10 cellular contexts compared by ENCODE assay signal in the genomic region with DNA sequence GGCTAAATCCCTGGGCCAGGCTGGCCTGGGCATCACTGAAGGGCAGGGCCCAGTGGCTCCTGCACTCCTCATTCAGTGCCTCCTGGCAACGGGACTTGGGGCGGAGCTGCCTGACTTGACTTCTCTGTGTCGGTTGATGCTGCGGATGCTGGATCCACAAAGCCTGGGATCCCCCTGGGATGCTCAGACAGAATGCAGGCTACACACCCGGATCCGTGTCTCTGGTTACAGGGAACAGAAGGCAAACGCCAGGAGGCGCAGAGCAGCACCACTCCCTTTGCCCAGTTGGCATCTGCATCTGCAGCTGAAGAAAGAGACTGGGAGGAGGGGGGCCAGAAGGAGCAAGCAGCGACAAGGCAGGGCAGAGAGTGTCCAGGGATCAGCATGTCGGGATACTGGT.
DNase-seq lines count a peak whose midpoint lies in the region; ATAC-seq, FAIRE-seq and TF ChIP-seq lines count a peak whose summit lies in the region.
"Had no signal": no experiment of that assay in that cellular context is flagged by ENCODE, and none has a peak within 500 bp of the region (broad histone marks: within the 10 kb centered on the region; RNA-seq: fewer than 3 reads in every experiment).

No MANE protein-coding gene starts in this region.

- H3K4me3 Mint-ChIP-seq in chondrocyte (ENCODE audit: unreplicated experiment) = no peak overlapping the region

- no peak overlapping the region for H3K4me3 ChIP-seq in HepG2 (replicated peaks in 1 of 3; ENCODE audit: insufficient read depth in 1 of 3, low read depth in 2 of 3, low read length in 3 of 3)
- no peak overlapping the region for H3K4me3 ChIP-seq in aorta (ENCODE audit: low read length in 2 of 2)
- no peak overlapping the region for H3K4me3 ChIP-seq in Karpas-422 (ENCODE audit: low read length)
- H3K4me3 ChIP-seq: SK-N-MC had no signal

- no peak for FAIRE-seq in HepG2 (lab: Jason Lieb, UNC)

- ATAC-seq in HepG2 (no peak), aorta (ENCODE audit: low FRiP score) (peak; percentile 43)

- in situ Hi-C loops in HepG2 (cut with HindIII; ENCODE audit: extremely low pct_ligation_motif_present, low pct_unique_long_range_greater_than_20kb) = no loop called here

- H3K27ac ChIP-seq in HepG2 (ENCODE audit: extremely low read length, insufficient read depth, low read length) (no peak overlapping the region), aorta (ENCODE audit: low read depth in 1 of 2, low read length in 2 of 2) (peak overlapping the region; percentile 14 to 78), Karpas-422 (ENCODE audit: low read length) (no peak overlapping the region)
- H3K27ac ChIP-seq: SK-N-MC had no signal

- H2AFZ ChIP-seq in HepG2 (ENCODE audit: low read length) = no peak overlapping the region
- no peak overlapping the region for H2AFZ ChIP-seq in Karpas-422 (ENCODE audit: low read length)

- no peak for TF ChIP-seq CTCF in chondrocyte (IDR thresholded peaks at IDR 0.05)
- TF ChIP-seq CTCF in HepG2 (CRISPR knock-in tag; IDR thresholded peaks at IDR 0.05) = 0 out of 2 replicates have a peak, but pooled peaks have one; percentile 4

- no peaks in the 10 kb centered on the region for H3K9me2 ChIP-seq in Karpas-422 (replicated peaks; ENCODE audit: insufficient read depth, low read length)

- H3K36me3 Mint-ChIP-seq in chondrocyte (ENCODE audit: low read depth) = peaks cover 15% of the 10 kb centered on the region

- peaks cover 38% of the 10 kb centered on the region for H3K4me1 Mint-ChIP-seq in chondrocyte (ENCODE audit: low read depth)

- TF ChIP-seq POLR2A in HepG2 (IDR thresholded peaks at IDR 0.05; ENCODE audit: insufficient read depth in 1 of 2, low read depth in 2 of 2, low read length in 2 of 2) = no peak

- H3K9me3 ChIP-seq in HepG2 (ENCODE audit: low read length) (no peaks in the 10 kb centered on the region), aorta (ENCODE audit: control insufficient read depth, low read length) (no peaks in the 10 kb centered on the region), Karpas-422 (ENCODE audit: low read length) (no peaks in the 10 kb centered on the region)

- BruUV-seq in HepG2 (replicated peaks; lab: Mats Ljungman, UMichigan) = no TSS peak

- DNase-seq in NCI-H524 (lab: John Stamatoyannopoulos, UW) = peak; percentile 5 to 40
- DNase-seq in NCI-H524 treated with DMSO at 0.1 percent for 48 hours (lab: John Stamatoyannopoulos, UW) = no peak
- no peak for DNase-seq in chondrocyte (ENCODE audit: low spot score)
- DNase-seq in HepG2 (ENCODE audit: low spot score) = no peak
- peak; percentile 69 to 80 for DNase-seq in aorta
- DNase-seq in stimulated activated CD4-positive, alpha-beta T cell treated with anti-CD3 and anti-CD28 coated beads, Interleukin-1b, Interleukin-23, amount 100 ng/mL, for 48 hours = no peak
- DNase-seq in stimulated activated CD4-positive, alpha-beta T cell treated with anti-CD3 and anti-CD28 coated beads, Interleukin-4, amount 100 ng/mL, for 1 hour = no peak
- DNase-seq in Karpas-422 = no peak
- DNase-seq: NCI-H187 treated with DMSO at 0.1 percent for 48 hours had no signal

- H3K27ac Mint-ChIP-seq in chondrocyte (ENCODE audit: unreplicated experiment) = peak overlapping the region; percentile 92

- no peaks in the 10 kb centered on the region for H3K9me3 Mint-ChIP-seq in chondrocyte (ENCODE audit: low read depth)

- H3K36me3 ChIP-seq in HepG2 (replicated peaks in 1 of 2; ENCODE audit: control insufficient read depth in 1 of 2, insufficient read depth in 2 of 2, low read length in 2 of 2) (no peaks in the 10 kb centered on the region), aorta (ENCODE audit: control insufficient read depth in 1 of 2, insufficient read depth in 2 of 2, low read length in 1 of 2) (no peaks in the 10 kb centered on the region), Karpas-422 (ENCODE audit: insufficient read depth, low read length) (no peaks in the 10 kb centered on the region)

- H3K4me2 ChIP-seq in HepG2 (ENCODE audit: low read depth, low read length) = no peak overlapping the region
- no peak overlapping the region for H3K4me2 ChIP-seq in Karpas-422 (ENCODE audit: low read depth, low read length, poor library complexity, severe bottlenecking)

- POLR2A ChIA-PET in HepG2 (lab: Yijun Ruan, JAX) = no interaction called here

- CTCF ChIA-PET in HepG2 (lab: Yijun Ruan, JAX; ENCODE audit: low intra/inter-chr PET ratio, low total read pairs) = no interaction called here

- TF ChIP-seq RAD21 in HepG2 (CRISPR knock-in tag; IDR thresholded peaks at IDR 0.05) = no peak

- WGBS in HepG2 (ENCODE audit: low lambda C conversion rate) = 18% methylated on average over 3 of the region's 10 CpGs
- WGBS in aorta, 2 donors = 21 to 25% methylated on average over 10 of the region's 10 CpGs

- intact Hi-C loops in HepG2 (cut with micrococcal nuclease; ENCODE audit: unreplicated experiment) (no loop called here), aorta (cut with DNase I) (no loop called here)

- no peaks in the 10 kb centered on the region for H3K27me3 Mint-ChIP-seq in chondrocyte (ENCODE audit: low read depth)

- H4K20me1 ChIP-seq in HepG2 (ENCODE audit: insufficient read depth, low read length) = 0 out of 2 replicates have a peak, but pooled peaks cover 3% of the 10 kb centered on the region
- no peaks in the 10 kb centered on the region for H4K20me1 ChIP-seq in Karpas-422 (ENCODE audit: insufficient read depth, low read depth, low read length)

- H3K9ac ChIP-seq in HepG2 (ENCODE audit: insufficient read depth, low read depth, low read length) = no peak overlapping the region
- H3K9ac ChIP-seq in Karpas-422 (ENCODE audit: low read length) = no peak overlapping the region

- TF ChIP-seq EP300 in HepG2 (IDR thresholded peaks at IDR 0.05; ENCODE audit: low read depth in 2 of 2, low read length in 2 of 2) (no peak), HepG2 (CRISPR knock-in tag; IDR thresholded peaks at IDR 0.05; ENCODE audit: borderline replicate concordance) (no peak)

- H3K27me3 ChIP-seq in HepG2 (ENCODE audit: control insufficient read depth in 1 of 2, insufficient read depth in 2 of 2, low read length in 2 of 2) = peaks cover 9 to 96% of the 10 kb centered on the region in 2 experiments
- H3K27me3 ChIP-seq in aorta (ENCODE audit: control insufficient read depth in 1 of 2, insufficient read depth in 2 of 2, low read length in 1 of 2) = no peaks in the 10 kb centered on the region
- no peaks in the 10 kb centered on the region for H3K27me3 ChIP-seq in Karpas-422 (ENCODE audit: low read length)

- no peaks in the 10 kb centered on the region for H3K4me1 ChIP-seq in HepG2 (ENCODE audit: insufficient read depth, low read length)
- H3K4me1 ChIP-seq in aorta (ENCODE audit: control insufficient read depth in 1 of 2, insufficient read depth in 2 of 2, low read length in 2 of 2) = no peaks in the 10 kb centered on the region
- H3K4me1 ChIP-seq in Karpas-422 (ENCODE audit: low read length) = no peaks in the 10 kb centered on the region; the same call in 1 of the 2 replicates

- H3K79me2 ChIP-seq in HepG2 (ENCODE audit: insufficient read depth, low read length) (no peaks in the 10 kb centered on the region), Karpas-422 (ENCODE audit: low read length) (no peaks in the 10 kb centered on the region)

TF ChIP-seq in HepG2, 621 proteins besides CTCF, POLR2A, EP300 and RAD21:
- TF ChIP-seq ZNF235 (CRISPR knock-in tag; IDR thresholded peaks at IDR 0.05; ENCODE audit: borderline replicate concordance) (no peak), TEAD2 (CRISPR knock-in tag; IDR thresholded peaks at IDR 0.05) (no peak), PLSCR1 (CRISPR knock-in tag; IDR thresholded peaks at IDR 0.05; ENCODE audit: borderline replicate concordance) (no peak), XRCC5 (optimal IDR thresholded peaks at IDR 0.05; ENCODE audit: low read length) (no peak), TCF7 (IDR thresholded peaks at IDR 0.05; ENCODE audit: low read depth) (no peak), IRF1 (CRISPR knock-in tag; IDR thresholded peaks at IDR 0.05; ENCODE audit: low read depth) (no peak), SRSF1 (optimal IDR thresholded peaks at IDR 0.05; ENCODE audit: low read depth, low read length) (no peak), ZNF230 (CRISPR knock-in tag; IDR thresholded peaks at IDR 0.05) (no peak), U2AF1 (optimal IDR thresholded peaks at IDR 0.05; ENCODE audit: low read depth, low read length) (no peak), ZNF136 (CRISPR knock-in tag; IDR thresholded peaks at IDR 0.05; ENCODE audit: low read depth) (no peak)

Comparison
In these comparisons a context has a peak if more than half of its experiments do, and no peak if none do; other contexts are left out.
1. DNase-seq: peak in NCI-H524 (2 of 2) and aorta (2 of 2); none in NCI-H524 treated with DMSO at 0.1 percent for 48 hours (single experiment), chondrocyte (single experiment), HepG2 (single experiment), stimulated activated CD4-positive, alpha-beta T cell treated with anti-CD3 and anti-CD28 coated beads, Interleukin-1b, Interleukin-23, amount 100 ng/mL, for 48 hours (single experiment), stimulated activated CD4-positive, alpha-beta T cell treated with anti-CD3 and anti-CD28 coated beads, Interleukin-4, amount 100 ng/mL, for 1 hour (single experiment) and Karpas-422 (single experiment).
2. H3K27ac ChIP-seq: peak in aorta (2 of 2); none in HepG2 (single experiment) and Karpas-422 (single experiment).